In the genomic region with DNA sequence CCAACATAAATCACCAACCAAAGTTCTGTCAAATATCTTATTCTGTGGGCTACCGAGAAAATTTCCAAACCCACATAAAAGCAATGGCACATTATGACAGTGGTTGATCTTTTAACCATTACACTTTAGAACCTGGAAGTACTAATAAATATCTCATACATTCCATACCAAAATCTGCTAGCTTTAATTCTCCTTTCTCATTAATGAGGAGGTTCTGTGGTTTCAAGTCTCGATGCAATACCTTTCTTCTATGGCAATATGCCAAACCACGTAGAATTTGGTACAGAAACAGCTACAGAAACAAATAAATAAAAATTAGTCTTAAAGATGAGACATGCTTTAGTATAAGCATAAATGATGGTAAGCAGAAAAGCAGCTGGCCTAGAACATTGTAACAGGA, we compare ENCODE assay signal across 15 cellular contexts.
DNase-seq lines count a peak whose midpoint lies in the region; ATAC-seq and TF ChIP-seq lines count a peak whose summit lies in the region.
"Had no signal": no experiment of that assay in that cellular context is flagged by ENCODE, and none has a peak within 500 bp of the region (broad histone marks: within the 10 kb centered on the region; RNA-seq: fewer than 3 reads in every experiment).

No MANE protein-coding gene starts in this region.

- peaks cover 57% of the 10 kb centered on the region for H3K36me3 ChIP-seq in CD4-positive, CD25-positive, alpha-beta regulatory T cell (ENCODE audit: control insufficient read depth, insufficient read depth, low read length)
- H3K36me3 ChIP-seq in H7 (replicated peaks; ENCODE audit: control insufficient read depth, insufficient read depth, low read length) (no peaks in the 10 kb centered on the region), Peyer's patch (peaks cover 0 to 48% (median 0%) of the 10 kb centered on the region in 3 donors)

- no peak for TF ChIP-seq POLR2A in Peyer's patch (IDR thresholded peaks at IDR 0.05)

- H3K27ac Mint-ChIP-seq in CD4-positive, CD25-positive, alpha-beta regulatory T cell: peak overlapping the region in 2 of 3 donors; percentile 15 to 52
- no peak overlapping the region; the same call in 1 of the 2 replicates for H3K27ac Mint-ChIP-seq in HFFc6
- H3K27ac Mint-ChIP-seq in T-cell: peak overlapping the region; percentile 22 to 80

- H3K27ac ChIP-seq in CD4-positive, CD25-positive, alpha-beta regulatory T cell (ENCODE audit: insufficient read depth, low read length, poor library complexity, severe bottlenecking): no peak overlapping the region
- no peak overlapping the region for H3K27ac ChIP-seq in Peyer's patch
- H3K27ac ChIP-seq: heart right ventricle, HL-60, WERI-Rb-1 had no signal

- no peaks in the 10 kb centered on the region for H3K9me3 Mint-ChIP-seq in CD4-positive, CD25-positive, alpha-beta regulatory T cell
- H3K9me3 Mint-ChIP-seq in HFFc6: no peaks in the 10 kb centered on the region
- H3K9me3 Mint-ChIP-seq in T-cell: no peaks in the 10 kb centered on the region
- H3K9me3 Mint-ChIP-seq: activated naive CD4-positive, alpha-beta T cell treated with anti-CD3 and anti-CD28 coated beads, Interleukin-2, amount 50 U/mL, for 72 hours had no signal

- peak overlapping the region; percentile 16 for H3K4me3 ChIP-seq in CD4-positive, CD25-positive, alpha-beta regulatory T cell (ENCODE audit: low read depth, low read length)
- no peak overlapping the region for H3K4me3 ChIP-seq in fibroblast of the aortic adventitia (ENCODE audit: low read depth, low read length)
- H3K4me3 ChIP-seq in H7 (ENCODE audit: insufficient read depth, low read depth, low read length): no peak overlapping the region
- no peak overlapping the region for H3K4me3 ChIP-seq in Peyer's patch
- H3K4me3 ChIP-seq: heart right ventricle, MG63 had no signal

- ATAC-seq in CD4-positive, CD25-positive, alpha-beta regulatory T cell (ENCODE audit: low read depth in 2 of 2): no peak
- no peak for ATAC-seq in T-cell (replicated peaks in 1 of 4)
- ATAC-seq in GM21723 (IDR thresholded peaks at IDR 0.05; ENCODE audit: unreplicated experiment): no peak
- ATAC-seq: heart right ventricle had no signal

- H3K9me3 ChIP-seq in CD4-positive, CD25-positive, alpha-beta regulatory T cell (ENCODE audit: control insufficient read depth in 2 of 2, low read length in 2 of 2): no peaks in the 10 kb centered on the region
- H3K9me3 ChIP-seq in Peyer's patch: no peaks in the 10 kb centered on the region
- H3K9me3 ChIP-seq: heart right ventricle, MG63 had no signal

- H3K4me3 Mint-ChIP-seq in CD4-positive, CD25-positive, alpha-beta regulatory T cell: no peak overlapping the region
- H3K4me3 Mint-ChIP-seq in HFFc6: no peak overlapping the region
- H3K4me3 Mint-ChIP-seq in T-cell: no peak overlapping the region

- POLR2A ChIA-PET in T-cell (lab: Charles Lee): interaction anchor here in 1 of 2 donors (0.6 kb wide), 1 partner anchor 102 kb away, joined by 5 read pairs; no protein-coding TSS in a partner anchor

- peaks cover 17% of the 10 kb centered on the region for H3K4me1 ChIP-seq in CD4-positive, CD25-positive, alpha-beta regulatory T cell (ENCODE audit: control insufficient read depth, insufficient read depth, low read length, poor library complexity, severe bottlenecking)
- no peaks in the 10 kb centered on the region for H3K4me1 ChIP-seq in Peyer's patch

- TF ChIP-seq CTCF in HFFc6 (IDR thresholded peaks at IDR 0.05): no peak
- no peak for TF ChIP-seq CTCF in fibroblast of the aortic adventitia (IDR thresholded peaks at IDR 0.05; ENCODE audit: insufficient read depth, low read length)
- TF ChIP-seq CTCF in Peyer's patch (IDR thresholded peaks at IDR 0.05): no peak

- peaks cover 23 to 49% (median 28%) of the 10 kb centered on the region in 4 donors for H3K4me1 Mint-ChIP-seq in CD4-positive, CD25-positive, alpha-beta regulatory T cell
- H3K4me1 Mint-ChIP-seq in HFFc6 (ENCODE audit: low read depth) (peaks cover 12% of the 10 kb centered on the region), T-cell (peaks cover 9 to 28% (median 28%) of the 10 kb centered on the region in 3 donors)

- H3K36me3 Mint-ChIP-seq in CD4-positive, CD25-positive, alpha-beta regulatory T cell: peaks cover 21% of the 10 kb centered on the region
- H3K36me3 Mint-ChIP-seq in HFFc6 (ENCODE audit: low read depth) (peaks cover 22% of the 10 kb centered on the region), T-cell (peaks cover 30% of the 10 kb centered on the region)

- peak in 2 of 3 donors; percentile 16 to 22 for DNase-seq in CD4-positive, CD25-positive, alpha-beta regulatory T cell
- DNase-seq in HFFc6: peak; percentile 28
- DNase-seq in T-cell: no peak
- DNase-seq in fibroblast of the aortic adventitia (ENCODE audit: low read depth): peak; percentile 46
- DNase-seq in LoVo (ENCODE audit: low spot score): no peak
- no peak for DNase-seq in H7
- no peak for DNase-seq in Peyer's patch
- DNase-seq: heart right ventricle, kidney glomerular epithelial cell, MG63, NCI-H2227 treated with DMSO at 0.1 percent for 48 hours, WERI-Rb-1 had no signal

- H3K27me3 Mint-ChIP-seq in CD4-positive, CD25-positive, alpha-beta regulatory T cell: no peaks in the 10 kb centered on the region
- peaks cover 3% of the 10 kb centered on the region; the same call in 1 of the 2 replicates for H3K27me3 Mint-ChIP-seq in HFFc6 (ENCODE audit: insufficient read depth)
- no peaks in the 10 kb centered on the region for H3K27me3 Mint-ChIP-seq in T-cell

- no peaks in the 10 kb centered on the region for H3K27me3 ChIP-seq in CD4-positive, CD25-positive, alpha-beta regulatory T cell (ENCODE audit: control insufficient read depth, insufficient read depth, low read length)
- H3K27me3 ChIP-seq in H7 (ENCODE audit: control insufficient read depth, insufficient read depth, low read length) (no peaks in the 10 kb centered on the region), Peyer's patch (no peaks in the 10 kb centered on the region)
- H3K27me3 ChIP-seq: heart right ventricle, MG63 had no signal

- CTCF ChIA-PET in T-cell (lab: Charles Lee): interaction anchor here in 1 of 2 donors (0.9 to 1.4 kb wide), 2 partner anchors 222 to 234 kb away, joined by 3 to 8 read pairs; no protein-coding TSS in a partner anchor

Comparison
In these comparisons a context has a peak if more than half of its experiments do, and no peak if none do; other contexts are left out.
1. DNase-seq: peak in CD4-positive, CD25-positive, alpha-beta regulatory T cell (2 of 3), HFFc6 (single experiment) and fibroblast of the aortic adventitia (single experiment); none in T-cell (0 of 34), LoVo (single experiment), H7 (single experiment) and Peyer's patch (0 of 3).